ENCODE assay signal across 8 cellular contexts in the genomic region with DNA sequence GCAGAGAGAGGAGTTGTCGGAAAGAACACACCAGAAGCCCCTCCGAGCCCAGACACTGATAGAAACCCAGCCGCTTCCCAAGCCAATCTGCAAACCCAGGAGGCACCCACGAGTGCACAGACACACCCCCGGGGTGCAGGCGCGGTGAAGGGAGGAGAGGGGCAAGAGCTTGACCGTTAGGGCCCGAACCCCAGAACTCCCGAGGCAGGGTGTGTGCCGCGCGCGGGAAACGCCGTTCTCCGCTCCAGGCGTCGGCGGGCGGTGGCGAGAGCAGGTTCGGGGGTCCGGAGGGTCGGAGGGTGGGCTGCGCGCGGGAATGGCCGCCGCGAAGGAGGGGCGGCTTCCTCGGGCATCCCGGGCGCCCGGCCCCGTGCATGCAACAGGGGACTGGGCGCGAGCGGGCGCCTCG. TPM values are rescaled to one million over a fixed set of nuclear protein-coding genes. Genes with fewer than 3 reads are reported as not detected.
DNase-seq lines count a peak whose midpoint lies in the region; ATAC-seq, FAIRE-seq and TF ChIP-seq lines count a peak whose summit lies in the region.

No MANE protein-coding gene starts in this region.

- H3K27me3 ChIP-seq in breast epithelium, result peaks cover 0 to 44% of the 10 kb centered on the region in 2 donors
- peaks cover 86% of the 10 kb centered on the region for H3K27me3 ChIP-seq in lower lobe of right lung (ENCODE audit: low read depth)
- no peaks in the 10 kb centered on the region for H3K27me3 ChIP-seq in vagina

- DNase-seq in Calu3 (no peak), breast epithelium (ENCODE audit: low spot score in 2 of 2) (no peak), lower lobe of right lung (no peak), vagina (ENCODE audit: extremely low spot score in 2 of 2) (no peak), D721Med (ENCODE audit: insufficient read length, low spot score) (no peak)

- peak overlapping the region; percentile 48 for H3K4me3 Mint-ChIP-seq in Calu3 (ENCODE audit: low read depth, unreplicated experiment)

- no peak for TF ChIP-seq POLR2A in breast epithelium (IDR thresholded peaks at IDR 0.05)
- no peak for TF ChIP-seq POLR2A in vagina (IDR thresholded peaks at IDR 0.05)

- no peaks in the 10 kb centered on the region for H3K36me3 ChIP-seq in breast epithelium
- no peaks in the 10 kb centered on the region for H3K36me3 ChIP-seq in lower lobe of right lung
- no peaks in the 10 kb centered on the region for H3K36me3 ChIP-seq in vagina

- H3K27ac ChIP-seq in breast epithelium, result peak overlapping the region in 1 of 2 donors; percentile 26
- H3K27ac ChIP-seq in lower lobe of right lung, result no peak overlapping the region
- no peak overlapping the region for H3K27ac ChIP-seq in vagina

- no TSS peak for BruUV-seq in Calu3 (replicated peaks; lab: Mats Ljungman, UMichigan)

- no peak overlapping the region for H3K27ac Mint-ChIP-seq in Calu3 (ENCODE audit: unreplicated experiment)

- no peak for FAIRE-seq in D721Med (lab: Jason Lieb, UNC)

- peaks cover 5% of the 10 kb centered on the region for H3K36me3 Mint-ChIP-seq in Calu3 (ENCODE audit: insufficient read depth, unreplicated experiment)

- H3K4me1 Mint-ChIP-seq in Calu3 (ENCODE audit: low read depth, unreplicated experiment), result peaks cover 18% of the 10 kb centered on the region

- H3K4me1 ChIP-seq in breast epithelium (no peaks in the 10 kb centered on the region), lower lobe of right lung (no peaks in the 10 kb centered on the region), vagina (peaks cover 6% of the 10 kb centered on the region)

- peak overlapping the region; percentile 51 to 78 (median 58) for H3K4me3 ChIP-seq in breast epithelium
- H3K4me3 ChIP-seq in lower lobe of right lung, result peak overlapping the region; percentile 49
- peak overlapping the region; percentile 41 to 60 for H3K4me3 ChIP-seq in vagina

- ATAC-seq in HG02798 (IDR thresholded peaks at IDR 0.05; ENCODE audit: poor library complexity, unreplicated experiment) (peak; percentile 22), lower lobe of right lung (peak; percentile 35), GM21367 (IDR thresholded peaks at IDR 0.05; ENCODE audit: unreplicated experiment) (no peak), HG03196 (IDR thresholded peaks at IDR 0.05; ENCODE audit: unreplicated experiment) (no peak)

- peaks cover 12% of the 10 kb centered on the region for H3K27me3 Mint-ChIP-seq in Calu3 (ENCODE audit: unreplicated experiment)

- intact Hi-C loops in Calu3 (cut with micrococcal nuclease; ENCODE audit: unreplicated experiment), result no loop called here
- intact Hi-C loops in breast epithelium (cut with DNase I; ENCODE audit: low total_unique reads), result no loop called here
- intact Hi-C loops in lower lobe of right lung (cut with DNase I), result no loop called here
- intact Hi-C loops in vagina (cut with DNase I), result no loop called here

- no peaks in the 10 kb centered on the region for H3K9me3 Mint-ChIP-seq in Calu3 (ENCODE audit: low read depth, unreplicated experiment)

- TF ChIP-seq CTCF in Calu3 (IDR thresholded peaks at IDR 0.05; ENCODE audit: unreplicated experiment) (no peak), breast epithelium (IDR thresholded peaks at IDR 0.05) (no peak), lower lobe of right lung (IDR thresholded peaks at IDR 0.05) (no peak), vagina (IDR thresholded peaks at IDR 0.05) (no peak), D721Med (IDR thresholded peaks at IDR 0.05; ENCODE audit: insufficient read depth, missing control alignments) (no peak)

- CTCF ChIA-PET in Calu3 (lab: Charles Lee), result no interaction called here

- no peaks in the 10 kb centered on the region for H3K9me3 ChIP-seq in breast epithelium
- no peaks in the 10 kb centered on the region for H3K9me3 ChIP-seq in lower lobe of right lung
- no peaks in the 10 kb centered on the region for H3K9me3 ChIP-seq in vagina

RNA-seq across cellular contexts. Expression of a gene that starts 0.5 kb away (rescaled TPM):
- total RNA-seq in Calu3 (2022) (0.20 and 0.47 TPM in 2 replicates), breast epithelium (10 to 100 TPM in 1 of 3 donors, 1 to 10 TPM in 1, under 1 TPM in 1; 0.64 to 11.1 (median 2.6) TPM), lower lobe of right lung (0.21 TPM), vagina (0.25 TPM)

RNA-seq across cellular contexts. Expression of a gene that starts 50.1 kb away (rescaled TPM):
- total RNA-seq in Calu3 (2022) (9.8 and 10.5 TPM in 2 replicates), breast epithelium (1 to 10 TPM; 5.3 to 7.6 (median 6.2) TPM), lower lobe of right lung (7.9 TPM), vagina (8.1 TPM)

Comparison
In these comparisons a context has a peak if more than half of its experiments do, and no peak if none do; other contexts are left out.
1. ATAC-seq: peak in HG02798 (single experiment) and lower lobe of right lung (2 of 2); none in GM21367 (single experiment) and HG03196 (single experiment).
2. Peak in every context shown above with its lines, with median percentiles within 50 percentile points of each other: H3K4me3 ChIP-seq.